Comparison of ENCODE assay signal across 21 cellular contexts in the genomic region with DNA sequence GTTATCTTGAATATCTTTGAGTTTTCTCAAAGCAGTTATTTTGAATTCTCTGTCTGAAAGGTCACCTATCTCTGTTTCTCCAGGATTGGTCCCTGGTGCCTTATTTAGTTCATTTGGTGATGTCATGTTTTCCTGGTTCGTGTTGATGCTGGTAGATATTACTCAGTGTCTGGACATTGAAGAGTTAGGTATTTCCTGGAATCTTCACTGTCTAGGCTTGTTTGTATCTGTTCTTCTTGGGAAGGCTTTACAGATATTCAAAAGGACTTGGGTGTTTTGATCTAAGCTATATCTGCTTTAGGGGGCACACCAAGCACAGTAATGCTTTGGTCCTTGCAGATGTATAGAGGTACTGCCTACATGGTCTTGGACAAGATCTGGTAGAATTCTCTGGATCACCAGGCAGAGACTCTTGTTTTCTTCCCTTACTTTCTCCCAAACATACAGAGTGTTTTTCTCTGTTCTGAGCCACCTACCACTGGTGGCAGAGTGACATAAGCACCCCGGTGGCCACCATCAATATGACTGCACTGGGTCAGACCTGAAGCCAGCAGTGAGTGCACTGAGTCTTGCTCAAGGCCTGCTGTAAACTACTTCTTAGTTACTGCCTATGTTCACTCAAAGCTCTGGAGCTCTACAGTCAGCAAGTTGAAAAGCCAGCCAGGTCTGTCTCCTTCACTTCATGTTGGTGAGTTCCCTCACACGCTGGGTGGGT.
A peak's percentile ranks its signal among the peaks of the same experiment; 100 is the strongest.
DNase-seq lines count a peak whose midpoint lies in the region; FAIRE-seq and TF ChIP-seq lines count a peak whose summit lies in the region.
"Had no signal": no experiment of that assay in that cellular context is flagged by ENCODE, and none has a peak within 500 bp of the region (broad histone marks: within the 10 kb centered on the region; RNA-seq: fewer than 3 reads in every experiment).

No MANE protein-coding gene starts in this region.

- no peaks in the 10 kb centered on the region for H3F3A ChIP-seq in smooth muscle cell (ENCODE audit: low read depth)

- H3K79me2 ChIP-seq in astrocyte (ENCODE audit: insufficient read depth, low read length): no peaks in the 10 kb centered on the region
- H3K79me2 ChIP-seq in smooth muscle cell (ENCODE audit: low read depth): no peaks in the 10 kb centered on the region

- WGBS in smooth muscle cell (ENCODE audit: low lambda C conversion rate): 67% methylated on average over 3 of the region's 3 CpGs

- H3K4me3 Mint-ChIP-seq in astrocyte (ENCODE audit: unreplicated experiment): no peak overlapping the region
- no peak overlapping the region for H3K4me3 Mint-ChIP-seq in activated CD4-positive, alpha-beta memory T cell treated with anti-CD3 and anti-CD28 coated beads for 36 hours
- H3K4me3 Mint-ChIP-seq: CD4-positive, CD25-positive, alpha-beta regulatory T cell; CD8-positive, alpha-beta memory T cell; GM23338 had no signal

- H3K9me3 Mint-ChIP-seq in astrocyte (ENCODE audit: unreplicated experiment): no peaks in the 10 kb centered on the region
- peaks cover 3% of the 10 kb centered on the region for H3K9me3 Mint-ChIP-seq in activated CD4-positive, alpha-beta memory T cell treated with anti-CD3 and anti-CD28 coated beads for 36 hours
- H3K9me3 Mint-ChIP-seq: GM23338 had no signal

- H3K4me1 ChIP-seq in HEK293 (ENCODE audit: control insufficient read depth, insufficient read depth, low read length) (no peaks in the 10 kb centered on the region), astrocyte (ENCODE audit: insufficient read depth, low read length) (no peaks in the 10 kb centered on the region), smooth muscle cell (ENCODE audit: low read depth) (no peaks in the 10 kb centered on the region)
- H3K4me1 ChIP-seq: BE2C had no signal

- H3K36me3 ChIP-seq in HEK293 (ENCODE audit: control insufficient read depth in 2 of 2, insufficient read depth in 1 of 2, low read length in 2 of 2) (no peaks in the 10 kb centered on the region), astrocyte (ENCODE audit: insufficient read depth, low read length) (no peaks in the 10 kb centered on the region), smooth muscle cell (ENCODE audit: low read depth) (no peaks in the 10 kb centered on the region)
- H3K36me3 ChIP-seq: BE2C had no signal

- no peaks in the 10 kb centered on the region; the same call in 1 of the 2 replicates for H3K9me3 ChIP-seq in HEK293 (ENCODE audit: control insufficient read depth, insufficient read depth, low read depth, low read length)
- H3K9me3 ChIP-seq in astrocyte (ENCODE audit: insufficient read depth, low read depth, low read length): no peaks in the 10 kb centered on the region
- H3K9me3 ChIP-seq in smooth muscle cell (replicated peaks; ENCODE audit: low read depth): peaks cover 10% of the 10 kb centered on the region
- H3K9me3 ChIP-seq: BE2C had no signal

- POLR2A ChIA-PET in HEK293 (lab: Yijun Ruan, JAX): no interaction called here
- POLR2A ChIA-PET in activated CD4-positive, alpha-beta memory T cell treated with anti-CD3 and anti-CD28 coated beads for 36 hours (lab: Charles Lee): no interaction called here

- no peaks in the 10 kb centered on the region for H4K20me1 ChIP-seq in astrocyte (ENCODE audit: insufficient read depth, low read length)
- H4K20me1 ChIP-seq in smooth muscle cell (ENCODE audit: low read depth): no peaks in the 10 kb centered on the region

- H3K4me2 ChIP-seq in astrocyte (ENCODE audit: low read length): no peak overlapping the region
- H3K4me2 ChIP-seq in smooth muscle cell: no peak overlapping the region
- H3K4me2 ChIP-seq: GM23338 had no signal

- H3K27me3 Mint-ChIP-seq in astrocyte (ENCODE audit: low read depth, unreplicated experiment): no peaks in the 10 kb centered on the region
- no peaks in the 10 kb centered on the region for H3K27me3 Mint-ChIP-seq in activated CD4-positive, alpha-beta memory T cell treated with anti-CD3 and anti-CD28 coated beads for 36 hours
- H3K27me3 Mint-ChIP-seq: CD4-positive, CD25-positive, alpha-beta regulatory T cell; CD8-positive, alpha-beta memory T cell had no signal

- DNase-seq in astrocyte (ENCODE audit: low read depth) (no peak), epithelial cell of esophagus (ENCODE audit: low read depth) (peak; percentile 74), smooth muscle cell (lab: John Stamatoyannopoulos, UW; ENCODE audit: unreplicated experiment) (no peak), NCI-H1930 (lab: John Stamatoyannopoulos, UW) (no peak), foreskin fibroblast (no peak)
- DNase-seq in activated CD4-positive, alpha-beta memory T cell treated with anti-CD3 and anti-CD28 coated beads for 36 hours: no peak
- DNase-seq: ACHN; BE2C; C1 segment of cervical spinal cord; CD4-positive, CD25-positive, alpha-beta regulatory T cell; CD8-positive, alpha-beta memory T cell; COR-L47; DMS 273 treated with DMSO at 0.1 percent for 48 hours; DMS53; DND-41; EL; H7 had no signal

- intact Hi-C loops in activated CD4-positive, alpha-beta memory T cell treated with anti-CD3 and anti-CD28 coated beads for 36 hours (cut with micrococcal nuclease): no loop called here

- H3K9ac ChIP-seq in astrocyte (ENCODE audit: low read length) (no peak overlapping the region), smooth muscle cell (ENCODE audit: low read depth) (peak overlapping the region; percentile 36)

- H3K27ac ChIP-seq in HEK293 (ENCODE audit: extremely low read depth, low read depth, low read length) (no peak overlapping the region), astrocyte (ENCODE audit: low read depth, low read length) (no peak overlapping the region), smooth muscle cell (ENCODE audit: low read depth) (peak overlapping the region; percentile 87)

- H2AFZ ChIP-seq in astrocyte (ENCODE audit: low read depth, low read length): no peak overlapping the region
- H2AFZ ChIP-seq in smooth muscle cell (ENCODE audit: low read depth): peak overlapping the region; percentile 27
- H2AFZ ChIP-seq: GM23338 had no signal

- peaks cover 8% of the 10 kb centered on the region for H3K4me1 Mint-ChIP-seq in astrocyte (ENCODE audit: low read depth, unreplicated experiment)
- no peaks in the 10 kb centered on the region for H3K4me1 Mint-ChIP-seq in activated CD4-positive, alpha-beta memory T cell treated with anti-CD3 and anti-CD28 coated beads for 36 hours (ENCODE audit: low read depth)
- H3K4me1 Mint-ChIP-seq: CD4-positive, CD25-positive, alpha-beta regulatory T cell; CD8-positive, alpha-beta memory T cell; GM23338 had no signal

- H3K27ac Mint-ChIP-seq in astrocyte (ENCODE audit: unreplicated experiment): peak overlapping the region; percentile 95
- no peak overlapping the region for H3K27ac Mint-ChIP-seq in activated CD4-positive, alpha-beta memory T cell treated with anti-CD3 and anti-CD28 coated beads for 36 hours
- H3K27ac Mint-ChIP-seq: CD4-positive, CD25-positive, alpha-beta regulatory T cell; CD8-positive, alpha-beta memory T cell; GM23338 had no signal

- TF ChIP-seq CTCF in HEK293 (tag by site-specific recombination; IDR thresholded peaks at IDR 0.05) (no peak), astrocyte (IDR thresholded peaks at IDR 0.05; ENCODE audit: insufficient read depth, low read depth, low read length) (no peak), epithelial cell of esophagus (IDR thresholded peaks at IDR 0.05; ENCODE audit: insufficient read depth, low read depth, low read length, missing control alignments) (no peak), smooth muscle cell (IDR thresholded peaks at IDR 0.05; ENCODE audit: borderline replicate concordance, insufficient read depth, poor library complexity, severe bottlenecking) (no peak), foreskin fibroblast (IDR thresholded peaks at IDR 0.05; ENCODE audit: low read depth, low read length) (no peak)

- no peaks in the 10 kb centered on the region for H3K36me3 Mint-ChIP-seq in astrocyte (ENCODE audit: low read depth, unreplicated experiment)
- H3K36me3 Mint-ChIP-seq in activated CD4-positive, alpha-beta memory T cell treated with anti-CD3 and anti-CD28 coated beads for 36 hours: no peaks in the 10 kb centered on the region
- H3K36me3 Mint-ChIP-seq: CD4-positive, CD25-positive, alpha-beta regulatory T cell; CD8-positive, alpha-beta memory T cell had no signal

- CTCF ChIA-PET in HEK293 (lab: Yijun Ruan, JAX): interaction anchor here (0.6 kb wide), 1 partner anchor 1164 kb away, joined by 3 read pairs; no protein-coding TSS in a partner anchor
- CTCF ChIA-PET in activated CD4-positive, alpha-beta memory T cell treated with anti-CD3 and anti-CD28 coated beads for 36 hours (lab: Charles Lee): no interaction called here

- H3K4me3 ChIP-seq in HEK293 (ENCODE audit: low read depth, low read length): no peak overlapping the region
- no peak overlapping the region for H3K4me3 ChIP-seq in astrocyte (ENCODE audit: insufficient read depth, low read depth, low read length)
- no peak overlapping the region for H3K4me3 ChIP-seq in epithelial cell of esophagus (ENCODE audit: low read length)
- H3K4me3 ChIP-seq in smooth muscle cell: no peak overlapping the region
- no peak overlapping the region for H3K4me3 ChIP-seq in foreskin fibroblast (ENCODE audit: low read depth in 1 of 2, low read length in 2 of 2)
- H3K4me3 ChIP-seq: GM12878, GM23338 had no signal

- FAIRE-seq in astrocyte (lab: Jason Lieb, UNC): no peak
- FAIRE-seq: A204.1, GM12878 had no signal

- H3K27me3 ChIP-seq in astrocyte (ENCODE audit: insufficient read depth, low read length): no peaks in the 10 kb centered on the region
- no peaks in the 10 kb centered on the region for H3K27me3 ChIP-seq in smooth muscle cell (ENCODE audit: low read depth)
- H3K27me3 ChIP-seq: BE2C had no signal

TF ChIP-seq in HEK293, 187 proteins besides CTCF, POLR2A, EP300 and RAD21:
- TF ChIP-seq, protein P1, sequence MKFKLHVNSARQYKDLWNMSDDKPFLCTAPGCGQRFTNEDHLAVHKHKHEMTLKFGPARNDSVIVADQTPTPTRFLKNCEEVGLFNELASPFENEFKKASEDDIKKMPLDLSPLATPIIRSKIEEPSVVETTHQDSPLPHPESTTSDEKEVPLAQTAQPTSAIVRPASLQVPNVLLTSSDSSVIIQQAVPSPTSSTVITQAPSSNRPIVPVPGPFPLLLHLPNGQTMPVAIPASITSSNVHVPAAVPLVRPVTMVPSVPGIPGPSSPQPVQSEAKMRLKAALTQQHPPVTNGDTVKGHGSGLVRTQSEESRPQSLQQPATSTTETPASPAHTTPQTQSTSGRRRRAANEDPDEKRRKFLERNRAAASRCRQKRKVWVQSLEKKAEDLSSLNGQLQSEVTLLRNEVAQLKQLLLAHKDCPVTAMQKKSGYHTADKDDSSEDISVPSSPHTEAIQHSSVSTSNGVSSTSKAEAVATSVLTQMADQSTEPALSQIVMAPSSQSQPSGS (tag by site-specific recombination; IDR thresholded peaks at IDR 0.05; ENCODE audit: low read depth): peak; percentile 24; the same call in 1 of the 2 replicates
- no peak for TF ChIP-seq BCL11B (tag by site-specific recombination; IDR thresholded peaks at IDR 0.05; ENCODE audit: low read depth)
